22 cellular contexts compared by ENCODE assay signal in genomic region chr3:62882676-62883228, GRCh38. TPM values are rescaled to one million over a fixed set of nuclear protein-coding genes. Genes with fewer than 3 reads are reported as not detected.
"Had no signal": no experiment of that assay in that cellular context is flagged by ENCODE, and none has a peak within 500 bp of the region (broad histone marks: within the 10 kb centered on the region; RNA-seq: fewer than 3 reads in every experiment).

No MANE protein-coding gene starts in this region.

- H3K4me3 ChIP-seq: heart right ventricle, prostate gland, right atrium auricular region, suprapubic skin, transverse colon, uterus had no signal

- H3K36me3 Mint-ChIP-seq: naive thymus-derived CD8-positive, alpha-beta T cell; WTC11 had no signal

- ATAC-seq: activated CD4-positive, alpha-beta T cell treated with anti-CD3 and anti-CD28 coated beads for 36 hours; heart right ventricle; naive thymus-derived CD8-positive, alpha-beta T cell; WTC11 had no signal

- H3K4me3 Mint-ChIP-seq: activated CD4-positive, alpha-beta T cell treated with anti-CD3 and anti-CD28 coated beads for 36 hours; central memory CD8-positive, alpha-beta T cell; naive thymus-derived CD8-positive, alpha-beta T cell; stimulated activated naive CD8-positive, alpha-beta T cell treated with anti-CD3 and anti-CD28 coated beads, Interleukin-15, Interleukin-2, amounts not matched to agents 100 ng/mL and 50 ng/mL, for 24 hours; WTC11 had no signal

- H3K4me1 Mint-ChIP-seq: activated CD4-positive, alpha-beta T cell treated with anti-CD3 and anti-CD28 coated beads for 36 hours; central memory CD8-positive, alpha-beta T cell; naive thymus-derived CD8-positive, alpha-beta T cell had no signal

- H3K27me3 Mint-ChIP-seq: activated CD4-positive, alpha-beta T cell treated with anti-CD3 and anti-CD28 coated beads for 36 hours; central memory CD8-positive, alpha-beta T cell had no signal

- DNase-seq: activated CD4-positive, alpha-beta T cell treated with anti-CD3 and anti-CD28 coated beads for 36 hours; activated CD4-positive, alpha-beta T cell treated with anti-CD3 and anti-CD28 coated beads, Interleukin-2, amount 50 U/mL, for 48 hours; activated T-cell treated with anti-CD3 and anti-CD28 coated beads for 4 hours; anterior cingulate cortex; cortex of kidney; erythroblast; heart right ventricle; mesenchymal stem cell; naive thymus-derived CD8-positive, alpha-beta T cell; small intestine; stimulated activated CD4-positive, alpha-beta T cell treated with anti-CD3 and anti-CD28 coated beads, Interleukin-15, amount 100 ng/mL, for 24 hours; stimulated activated CD4-positive, alpha-beta T cell treated with anti-CD3 and anti-CD28 coated beads, Interleukin-2, amount 100 ng/mL, for 48 hours; T-helper 2 cell; transverse colon; uterus had no signal

- H3K27ac Mint-ChIP-seq: activated CD4-positive, alpha-beta T cell treated with anti-CD3 and anti-CD28 coated beads for 36 hours; naive thymus-derived CD8-positive, alpha-beta T cell; stimulated activated naive CD8-positive, alpha-beta T cell treated with anti-CD3 and anti-CD28 coated beads, Interleukin-15, Interleukin-2, amounts not matched to agents 100 ng/mL and 50 ng/mL, for 24 hours had no signal

- H3K9me3 Mint-ChIP-seq: stimulated activated naive CD8-positive, alpha-beta T cell treated with anti-CD3 and anti-CD28 coated beads, Interleukin-15, Interleukin-2, amounts not matched to agents 100 ng/mL and 50 ng/mL, for 24 hours had no signal

RNA-seq across cellular contexts. Expression of gene CADPS, which starts 7.5 kb away (rescaled TPM):
- total RNA-seq: activated CD4-positive, alpha-beta T cell treated with anti-CD3 and anti-CD28 coated beads for 36 hours; naive thymus-derived CD8-positive, alpha-beta T cell; osteocyte had no signal
